Comparison of ENCODE assay signal across 19 cellular contexts in genomic region chr9:131769361-131769760, GRCh38. TPM values are rescaled to one million over a fixed set of nuclear protein-coding genes. Genes with fewer than 3 reads are reported as not detected.
A peak's percentile ranks its signal among the peaks of the same experiment; 100 is the strongest.
DNase-seq lines count a peak whose midpoint lies in the region; ATAC-seq and TF ChIP-seq lines count a peak whose summit lies in the region.
"Had no signal": no experiment of that assay in that cellular context is flagged by ENCODE, and none has a peak within 500 bp of the region (broad histone marks: within the 10 kb centered on the region; RNA-seq: fewer than 3 reads in every experiment).

No MANE protein-coding gene starts in this region.

- no peak overlapping the region for H2BK12ac ChIP-seq in neuronal stem cell (ENCODE audit: low read length)

- H3K27me3 ChIP-seq in left ventricle myocardium inferior (ENCODE audit: low read depth) (peaks cover 62% of the 10 kb centered on the region), neuronal stem cell (ENCODE audit: control insufficient read depth in 3 of 3, insufficient read depth in 3 of 3, low read depth in 1 of 3, low read length in 3 of 3) (peaks cover 0 to 44% (median 0%) of the 10 kb centered on the region in 3 experiments)

- no peak overlapping the region for H3K4ac ChIP-seq in neuronal stem cell (ENCODE audit: low read length)

- ATAC-seq in HG02973 (IDR thresholded peaks at IDR 0.05; ENCODE audit: unreplicated experiment) (no peak), HG03097 (IDR thresholded peaks at IDR 0.05; ENCODE audit: low FRiP score, unreplicated experiment) (no peak)
- ATAC-seq: HCT116, SK-N-SH treated with all-trans-retinoic acid at 6 μM for 48 hours had no signal

- no peak overlapping the region for H4K91ac ChIP-seq in neuronal stem cell (ENCODE audit: low read depth, low read length, poor library complexity)

- H3K18ac ChIP-seq in neuronal stem cell (ENCODE audit: low read length), result no peak overlapping the region

- no CpG with 5 or more reads among the region's 3 CpGs for WGBS in neuronal stem cell (ENCODE audit: extremely low coverage in 2 of 2, insufficient read length in 2 of 2, insufficient replicate concordance in 1 of 2), 2 donors

- no peak overlapping the region for H2BK15ac ChIP-seq in neuronal stem cell (ENCODE audit: low read length)

- no peak overlapping the region for H3K23ac ChIP-seq in neuronal stem cell (ENCODE audit: low read depth, low read length, poor library complexity)

- no peak overlapping the region for H2BK120ac ChIP-seq in neuronal stem cell (ENCODE audit: low read depth, low read length)

- no peaks in the 10 kb centered on the region for H3K79me1 ChIP-seq in neuronal stem cell (ENCODE audit: low read depth, low read length)

- TF ChIP-seq CTCF in left ventricle myocardium inferior (IDR thresholded peaks at IDR 0.05; ENCODE audit: borderline replicate concordance) (no peak), fibroblast of the aortic adventitia (IDR thresholded peaks at IDR 0.05; ENCODE audit: insufficient read depth, low read length) (no peak)

- no peak overlapping the region for H3K14ac ChIP-seq in neuronal stem cell (ENCODE audit: low read length)

- no peak overlapping the region for H3K4me3 ChIP-seq in left ventricle myocardium inferior
- no peak overlapping the region for H3K4me3 ChIP-seq in fibroblast of the aortic adventitia (ENCODE audit: low read depth, low read length)
- no peak overlapping the region for H3K4me3 ChIP-seq in neuronal stem cell (ENCODE audit: low read length in 2 of 2)

- intact Hi-C loops in cardiac septum (cut with DNase I), result no loop called here
- intact Hi-C loops in left ventricle myocardium inferior (cut with micrococcal nuclease), result no loop called here

- H3K36me3 ChIP-seq in left ventricle myocardium inferior (no peaks in the 10 kb centered on the region), neuronal stem cell (replicated peaks in 1 of 2; ENCODE audit: control insufficient read depth in 2 of 2, insufficient read depth in 2 of 2, low read length in 2 of 2) (no peaks in the 10 kb centered on the region)

- no peaks in the 10 kb centered on the region for H3K9me3 ChIP-seq in left ventricle myocardium inferior (replicated peaks)
- H3K9me3 ChIP-seq in neuronal stem cell (replicated peaks in 1 of 2; ENCODE audit: control insufficient read depth in 2 of 2, insufficient read depth in 1 of 2, low read depth in 1 of 2, low read length in 2 of 2), result no peaks in the 10 kb centered on the region

- H3K4me1 ChIP-seq in left ventricle myocardium inferior, result no peaks in the 10 kb centered on the region
- H3K4me1 ChIP-seq in neuronal stem cell (ENCODE audit: control insufficient read depth in 2 of 2, insufficient read depth in 1 of 2, low read depth in 1 of 2, low read length in 2 of 2), result no peaks in the 10 kb centered on the region

- no peak overlapping the region for H3K27ac ChIP-seq in left ventricle myocardium inferior (replicated peaks)
- H3K27ac ChIP-seq in neuronal stem cell (replicated peaks; ENCODE audit: low read length), result no peak overlapping the region
- H3K27ac ChIP-seq: C4-2B had no signal

- H4K8ac ChIP-seq in neuronal stem cell (ENCODE audit: low read depth, low read length), result no peak overlapping the region

- H3K9ac ChIP-seq in neuronal stem cell (ENCODE audit: low read depth, low read length, poor library complexity), result no peak overlapping the region

- no peak overlapping the region for H2AFZ ChIP-seq in neuronal stem cell (ENCODE audit: low read length)

- DNase-seq in cardiac septum (ENCODE audit: low spot score) (peak; percentile 22), left ventricle myocardium inferior (no peak), RPMI7951 (ENCODE audit: low read depth) (peak; percentile 27), fibroblast of the aortic adventitia (ENCODE audit: low read depth) (peak; percentile 6), HPDE6-E6E7 (ENCODE audit: extremely low spot score) (no peak), neuronal stem cell (ENCODE audit: low spot score) (no peak)
- DNase-seq: DMS53, Karpas-422, NCI-H1694, NCI-H2081, NCI-H2171, NCI-H446 treated with DMSO at 0.1 percent for 48 hours, NCI-H526 treated with DMSO at 0.1 percent for 48 hours, RPMI8226 had no signal

- H2AK5ac ChIP-seq in neuronal stem cell (ENCODE audit: low read depth, low read length), result no peak overlapping the region

- H3K4me2 ChIP-seq in neuronal stem cell (ENCODE audit: insufficient read depth, low read length, poor library complexity, severe bottlenecking), result no peak overlapping the region

- no peak overlapping the region for H2BK5ac ChIP-seq in neuronal stem cell (ENCODE audit: low read length)

RNA-seq across cellular contexts. Expression of gene RAPGEF1, which starts 29.5 kb away (rescaled TPM):
- total RNA-seq in cardiac septum, result 115 TPM
- total RNA-seq in left ventricle myocardium inferior, result 95.9 TPM
- 10.0 and 11.5 TPM in 2 replicates for total RNA-seq in RPMI7951 (2014; rRNA removed; shearing (Covaris generic))
- 20.2 and 33.7 TPM in 2 replicates for total RNA-seq in fibroblast of the aortic adventitia (ENCODE audit: low replicate concordance)
- 34.5 TPM for polyA plus RNA-seq in neuronal stem cell (2013, experiment 1 of 2)
- 33.7 TPM for polyA plus RNA-seq in neuronal stem cell (2013, experiment 2 of 2)

Comparison
In these comparisons a context has a peak if more than half of its experiments do, and no peak if none do; other contexts are left out.
1. DNase-seq: peak in cardiac septum (single experiment), RPMI7951 (single experiment) and fibroblast of the aortic adventitia (single experiment); none in left ventricle myocardium inferior (single experiment), HPDE6-E6E7 (single experiment) and neuronal stem cell (single experiment).